In genomic region chr20:3710703-3711417, GRCh38 we compare ENCODE assay signal across 8 cellular contexts. TPM values are rescaled to one million over a fixed set of nuclear protein-coding genes. Genes with fewer than 3 reads are reported as not detected.
DNase-seq lines count a peak whose midpoint lies in the region; ATAC-seq and TF ChIP-seq lines count a peak whose summit lies in the region.

No MANE protein-coding gene starts in this region.

- DNase-seq in NCI-H2029 (lab: John Stamatoyannopoulos, UW) (peak; percentile 6), NCI-H2029 treated with DMSO at 0.1 percent for 48 hours (lab: John Stamatoyannopoulos, UW) (no peak), NB4 (ENCODE audit: low read depth) (peak; percentile 75), dermis blood vessel endothelial cell (peak; percentile 75), medulla oblongata (ENCODE audit: extremely low spot score) (peak; percentile 62)
- DNase-seq in activated CD4-positive, alpha-beta T cell treated with anti-CD3 and anti-CD28 coated beads, Interleukin-2, amount 50 U/mL, for 4 hours = peak; percentile 65 to 69
- DNase-seq in stimulated activated CD8-positive, alpha-beta memory T cell treated with anti-CD3 and anti-CD28 coated beads, Interleukin-15, amount 100 ng/mL, for 1 hour (ENCODE audit: low read depth) = peak; percentile 62

- no peak for TF ChIP-seq POLR2A in NB4 (IDR thresholded peaks at IDR 0.05; ENCODE audit: extremely low read depth, insufficient read length)

- no peak for ATAC-seq in HG02623 (IDR thresholded peaks at IDR 0.05; ENCODE audit: unreplicated experiment)

- peak; percentile 83 for TF ChIP-seq CTCF in NB4 (IDR thresholded peaks at IDR 0.05; ENCODE audit: low read depth, low read length)

- H3K4me3 ChIP-seq in NB4 (ENCODE audit: low read depth, low read length) = no peak overlapping the region

RNA-seq across cellular contexts. Expression of gene SIGLEC1, which starts 1.5 kb away (rescaled TPM):
- not detected in 2 replicates for total RNA-seq in dermis blood vessel endothelial cell

RNA-seq across cellular contexts. Expression of gene HSPA12B, which starts 21.6 kb away (rescaled TPM):
- total RNA-seq in dermis blood vessel endothelial cell = 15.1 and 16.7 TPM in 2 replicates

RNA-seq across cellular contexts. Expression of gene ADAM33, which starts 29.1 kb away (rescaled TPM):
- 0.09 and 0.17 TPM in 2 replicates for total RNA-seq in dermis blood vessel endothelial cell

RNA-seq across cellular contexts. Expression of gene GFRA4, which starts 47.7 kb away (rescaled TPM):
- total RNA-seq in dermis blood vessel endothelial cell = not detected in 2 replicates

RNA-seq across cellular contexts. Expression of gene ADISSP, which starts 56.7 kb away (rescaled TPM):
- total RNA-seq in dermis blood vessel endothelial cell = 12.1 and 34.7 TPM in 2 replicates
